11 cellular contexts compared by ENCODE assay signal in the genomic region with DNA sequence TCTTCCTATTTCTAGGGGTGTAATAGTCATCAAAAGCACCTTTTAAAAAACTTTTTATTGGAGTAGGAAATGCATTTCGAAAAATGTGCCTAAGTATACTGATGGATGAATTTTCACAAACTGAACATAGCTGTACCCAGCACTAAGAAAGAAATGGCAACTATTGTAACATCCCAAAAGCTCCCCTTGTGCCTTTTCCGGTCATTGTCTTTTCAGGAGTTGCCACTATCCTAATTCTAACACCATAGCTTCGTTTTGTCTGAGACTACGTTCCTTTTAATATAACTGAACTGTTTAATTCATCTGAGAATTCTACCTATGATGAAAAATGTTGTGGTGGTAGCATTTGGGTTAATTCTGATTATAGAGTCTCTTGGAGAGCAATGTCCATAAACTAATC. TPM values are rescaled to one million over a fixed set of nuclear protein-coding genes. Genes with fewer than 3 reads are reported as not detected.
A peak's percentile ranks its signal among the peaks of the same experiment; 100 is the strongest.
DNase-seq lines count a peak whose midpoint lies in the region; ATAC-seq, FAIRE-seq and TF ChIP-seq lines count a peak whose summit lies in the region.
"Had no signal": no experiment of that assay in that cellular context is flagged by ENCODE, and none has a peak within 500 bp of the region (broad histone marks: within the 10 kb centered on the region; RNA-seq: fewer than 3 reads in every experiment).

No MANE protein-coding gene starts in this region.

- CTCF ChIA-PET in WTC11 (lab: Charles Lee) = no interaction called here

- H3K4me1 Mint-ChIP-seq in WTC11 = peaks cover 11% of the 10 kb centered on the region

- TF ChIP-seq POLR2A in H54 (IDR thresholded peaks at IDR 0.05; ENCODE audit: low read depth, low read length) = no peak

- peak overlapping the region; percentile 78; the same call in 1 of the 2 replicates for H3K27ac Mint-ChIP-seq in WTC11

- WGBS in right cardiac atrium = 73% methylated on average over 4 of the region's 4 CpGs

- TF ChIP-seq CTCF in cardiac muscle cell (IDR thresholded peaks at IDR 0.05; ENCODE audit: low read depth, low read length) = no peak
- no peak for TF ChIP-seq CTCF in WTC11 (IDR thresholded peaks at IDR 0.05)

- peak overlapping the region; percentile 99 for H3K4me3 Mint-ChIP-seq in WTC11

- no peaks in the 10 kb centered on the region for H3K27me3 ChIP-seq in cardiac muscle cell
- H3K27me3 ChIP-seq in right cardiac atrium (ENCODE audit: control insufficient read depth, insufficient read depth) = no peaks in the 10 kb centered on the region
- H3K27me3 ChIP-seq in stomach smooth muscle (ENCODE audit: control insufficient read depth in 1 of 2, insufficient read depth in 2 of 2, low read length in 2 of 2) = no peaks in the 10 kb centered on the region

- no peak for FAIRE-seq in H54 (lab: Jason Lieb, UNC)
- FAIRE-seq: GM18507 had no signal

- H3K4me1 ChIP-seq in cardiac muscle cell (ENCODE audit: low read depth) (peaks cover 24% of the 10 kb centered on the region), right cardiac atrium (ENCODE audit: control insufficient read depth, insufficient read depth, low read length) (peaks cover 3% of the 10 kb centered on the region), stomach smooth muscle (ENCODE audit: control insufficient read depth, insufficient read depth, low read length) (peaks cover 6% of the 10 kb centered on the region)

- H3K4me3 ChIP-seq in cardiac muscle cell (peak overlapping the region; percentile 98), right cardiac atrium (ENCODE audit: low read length) (peak overlapping the region; percentile 87), stomach smooth muscle (ENCODE audit: low read length in 2 of 2) (peak overlapping the region; percentile 5 to 100)

- no peak for DNase-seq in cardiac muscle cell (ENCODE audit: low read depth in 1 of 2, low spot score in 1 of 2)
- DNase-seq in left ventricle myocardium superior = no peak
- DNase-seq in WTC11 (ENCODE audit: low spot score) = no peak
- DNase-seq in right cardiac atrium = no peak
- DNase-seq in glomerular visceral epithelial cell (ENCODE audit: extremely low spot score) = no peak
- no peak for DNase-seq in H54 (ENCODE audit: insufficient read length, low spot score)
- DNase-seq: C1 segment of cervical spinal cord, naive B cell had no signal

- H3K9me3 ChIP-seq in cardiac muscle cell (ENCODE audit: low read depth) (no peaks in the 10 kb centered on the region), right cardiac atrium (ENCODE audit: control insufficient read depth, low read length) (no peaks in the 10 kb centered on the region), stomach smooth muscle (ENCODE audit: control insufficient read depth in 2 of 2, low read length in 2 of 2) (no peaks in the 10 kb centered on the region)

- POLR2A ChIA-PET in WTC11 (lab: Charles Lee) = no interaction called here

- peaks cover 17% of the 10 kb centered on the region for H3K36me3 Mint-ChIP-seq in WTC11

- no peaks in the 10 kb centered on the region for H3K27me3 Mint-ChIP-seq in WTC11 (ENCODE audit: low read depth)
- H3K27me3 Mint-ChIP-seq: naive B cell had no signal

- H3K27ac ChIP-seq in cardiac muscle cell (peak overlapping the region; percentile 2), right cardiac atrium (ENCODE audit: low read length) (no peak overlapping the region), stomach smooth muscle (ENCODE audit: low read length) (no peak overlapping the region)

- ATAC-seq in left ventricle myocardium superior = no peak
- ATAC-seq in WTC11 = no peak
- ATAC-seq in right cardiac atrium = no peak
- ATAC-seq in HG03097 (IDR thresholded peaks at IDR 0.05; ENCODE audit: low FRiP score, unreplicated experiment) = no peak

- H3K9ac ChIP-seq in stomach smooth muscle (ENCODE audit: low read length in 2 of 2) = peak overlapping the region; percentile 3

- peaks cover 13% of the 10 kb centered on the region for H3K36me3 ChIP-seq in cardiac muscle cell
- peaks cover 3 to 12% of the 10 kb centered on the region in 2 donors for H3K36me3 ChIP-seq in stomach smooth muscle (ENCODE audit: control insufficient read depth in 2 of 2, insufficient read depth in 2 of 2, low read length in 2 of 2)

- intact Hi-C loops in left ventricle myocardium superior (cut with micrococcal nuclease) (no loop called here), right cardiac atrium (cut with DNase I) (no loop called here)

- H3K9me3 Mint-ChIP-seq in WTC11 = no peaks in the 10 kb centered on the region
- H3K9me3 Mint-ChIP-seq: naive B cell had no signal

TF ChIP-seq in WTC11, 78 proteins besides CTCF, POLR2A, EP300 and RAD21:
- TF ChIP-seq, protein P1, sequence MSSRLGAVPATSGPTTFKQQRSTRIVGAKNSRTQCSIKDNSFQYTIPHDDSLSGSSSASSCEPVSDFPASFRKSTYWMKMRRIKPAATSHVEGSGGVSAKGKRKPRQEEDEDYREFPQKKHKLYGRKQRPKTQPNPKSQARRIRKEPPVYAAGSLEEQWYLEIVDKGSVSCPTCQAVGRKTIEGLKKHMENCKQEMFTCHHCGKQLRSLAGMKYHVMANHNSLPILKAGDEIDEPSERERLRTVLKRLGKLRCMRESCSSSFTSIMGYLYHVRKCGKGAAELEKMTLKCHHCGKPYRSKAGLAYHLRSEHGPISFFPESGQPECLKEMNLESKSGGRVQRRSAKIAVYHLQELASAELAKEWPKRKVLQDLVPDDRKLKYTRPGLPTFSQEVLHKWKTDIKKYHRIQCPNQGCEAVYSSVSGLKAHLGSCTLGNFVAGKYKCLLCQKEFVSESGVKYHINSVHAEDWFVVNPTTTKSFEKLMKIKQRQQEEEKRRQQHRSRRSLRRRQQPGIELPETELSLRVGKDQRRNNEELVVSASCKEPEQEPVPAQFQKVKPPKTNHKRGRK (CRISPR knock-in tag; IDR thresholded peaks at IDR 0.05; ENCODE audit: borderline replicate concordance) = no peak

RNA-seq across cellular contexts. Expression of a gene that starts 1.9 kb away (rescaled TPM):
- total RNA-seq in cardiac muscle cell = 106 and 110 TPM in 2 replicates
- polyA plus RNA-seq in cardiac muscle cell = 256 and 308 TPM in 2 replicates
- 349 TPM for total RNA-seq in left ventricle myocardium superior
- total RNA-seq in WTC11 (2021) = 114 to 121 TPM (median 116 TPM) in 3 replicates
- 100 to 1,000 TPM; 205 to 254 (median 232) TPM for total RNA-seq in right cardiac atrium
- polyA plus RNA-seq in right cardiac atrium = 146 TPM

RNA-seq across cellular contexts. Expression of a gene that starts 31.5 kb away (rescaled TPM):
- total RNA-seq in cardiac muscle cell = 11.0 and 12.5 TPM in 2 replicates
- polyA plus RNA-seq in cardiac muscle cell = 19.2 and 22.1 TPM in 2 replicates
- 6.4 TPM for total RNA-seq in left ventricle myocardium superior
- total RNA-seq in WTC11 (2021) = 14.2 to 22.8 TPM (median 21.3 TPM) in 3 replicates
- total RNA-seq in right cardiac atrium = 10 to 100 TPM in 1 of 4 donors, 1 to 10 TPM in 3; 5.9 to 14.1 (median 7.6) TPM
- polyA plus RNA-seq in right cardiac atrium = 4.5 TPM

RNA-seq across cellular contexts. Expression of a gene that starts 36.9 kb away (rescaled TPM):
- total RNA-seq in cardiac muscle cell (42.9 and 48.8 TPM in 2 replicates), left ventricle myocardium superior (17.5 TPM), WTC11 (2021) (44.5 to 48.9 TPM (median 46.7 TPM) in 3 replicates), right cardiac atrium (10 to 100 TPM; 18.4 to 36.0 (median 24.3) TPM)
- polyA plus RNA-seq in cardiac muscle cell (21.5 and 25.9 TPM in 2 replicates), right cardiac atrium (6.7 TPM)

RNA-seq across cellular contexts. Expression of a gene that starts 59.1 kb away (rescaled TPM):
- total RNA-seq in cardiac muscle cell (0.28 and 0.39 TPM in 2 replicates), left ventricle myocardium superior (not detected), WTC11 (2021) (0.14 to 0.24 TPM in 2 of 3 replicates, not detected in the other), right cardiac atrium (under 1 TPM in 3 of 4 donors, not detected in 1; 0.17 to 0.54 (median 0.26) TPM)
- polyA plus RNA-seq in cardiac muscle cell (not detected in 2 replicates), right cardiac atrium (0.14 TPM)
